ENCODE assay signal across 2 cellular contexts in genomic region chr12:110696283-110696682, GRCh38.
A peak's percentile ranks its signal among the peaks of the same experiment; 100 is the strongest.
TF ChIP-seq lines count a peak whose summit lies in the region.

No MANE protein-coding gene starts in this region.

TF ChIP-seq in HepG2, 621 proteins besides CTCF, POLR2A, EP300 and RAD21:
- no peak for TF ChIP-seq CHD2 (IDR thresholded peaks at IDR 0.05; ENCODE audit: low read depth, low read length)
- TF ChIP-seq ZNF121 (CRISPR knock-in tag; IDR thresholded peaks at IDR 0.05) = peak; percentile 69; the same call in 1 of the 2 replicates

TF ChIP-seq in K562, 482 proteins besides CTCF, POLR2A, EP300 and RAD21:
- peak; percentile 54 for TF ChIP-seq RBM25 (IDR thresholded peaks at IDR 0.05; ENCODE audit: low read depth, low read length, severe bottlenecking)
- TF ChIP-seq ZNF121 (CRISPR knock-in tag; conservative IDR thresholded peaks at IDR 0.05) = peak; percentile 98
- peak; percentile 54; the same call in 1 of the 2 replicates for TF ChIP-seq BCOR (IDR thresholded peaks at IDR 0.05)
- TF ChIP-seq PHF20 (IDR thresholded peaks at IDR 0.05; ENCODE audit: partially characterized antibody) = no peak
- TF ChIP-seq RERE (CRISPR knock-in tag; IDR thresholded peaks at IDR 0.05; ENCODE audit: borderline replicate concordance) = no peak
